10 cellular contexts compared by ENCODE assay signal in the genomic region with DNA sequence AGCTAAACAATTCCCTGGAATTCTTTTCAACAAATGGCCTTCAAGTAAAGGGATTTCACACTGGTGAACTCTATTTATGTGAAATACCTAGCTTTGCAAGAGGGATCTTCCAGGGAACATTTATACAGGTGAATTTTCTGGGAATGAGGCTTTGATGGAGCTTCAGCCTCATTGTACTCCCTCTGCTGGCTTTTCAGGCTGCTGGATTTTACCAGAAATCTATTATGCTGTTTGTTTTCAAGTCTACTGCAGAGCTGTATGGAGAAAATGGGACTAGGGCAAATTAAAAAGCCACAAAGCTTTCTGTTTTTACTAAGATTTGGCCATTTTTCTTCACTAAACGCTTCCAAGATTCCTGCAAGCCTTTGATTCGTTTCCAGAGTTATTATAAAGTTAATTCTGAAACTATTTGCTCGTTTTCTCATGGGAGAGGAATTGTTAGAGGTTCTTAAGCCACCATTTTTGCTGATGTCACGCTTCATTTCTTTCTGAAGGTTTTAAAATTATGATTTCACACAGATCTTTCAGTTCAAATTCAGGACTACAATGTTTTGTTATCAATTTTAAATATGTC. TPM values are rescaled to one million over a fixed set of nuclear protein-coding genes. Genes with fewer than 3 reads are reported as not detected.
DNase-seq lines count a peak whose midpoint lies in the region; ATAC-seq and TF ChIP-seq lines count a peak whose summit lies in the region.
"Had no signal": no experiment of that assay in that cellular context is flagged by ENCODE, and none has a peak within 500 bp of the region (broad histone marks: within the 10 kb centered on the region; RNA-seq: fewer than 3 reads in every experiment).

No MANE protein-coding gene starts in this region.

- H3K4me1 ChIP-seq in CD4-positive, alpha-beta memory T cell (ENCODE audit: insufficient read depth, low read length) = peaks cover 48% of the 10 kb centered on the region
- peaks cover 35 to 55% (median 39%) of the 10 kb centered on the region in 4 donors for H3K4me1 ChIP-seq in esophagus muscularis mucosa

- no peaks in the 10 kb centered on the region for H3K9me3 ChIP-seq in CD4-positive, alpha-beta memory T cell (ENCODE audit: control insufficient read depth in 1 of 2, low read length in 2 of 2)
- H3K9me3 ChIP-seq in esophagus muscularis mucosa = no peaks in the 10 kb centered on the region

- POLR2A ChIA-PET in CD4-positive, alpha-beta memory T cell (lab: Charles Lee; ENCODE audit: partially characterized antibody) = no interaction called here
- POLR2A ChIA-PET in naive thymus-derived CD8-positive, alpha-beta T cell (lab: Charles Lee) = no interaction called here

- no peak overlapping the region for H3K4me3 ChIP-seq in CD4-positive, alpha-beta memory T cell (ENCODE audit: low read length in 2 of 2)
- no peak overlapping the region for H3K4me3 ChIP-seq in esophagus muscularis mucosa
- H3K4me3 ChIP-seq: adrenal gland had no signal

- H3K36me3 Mint-ChIP-seq in CD4-positive, alpha-beta memory T cell = peaks cover 6 to 23% of the 10 kb centered on the region in 2 donors
- H3K36me3 Mint-ChIP-seq in IgD-negative memory B cell = no peaks in the 10 kb centered on the region
- peaks cover 0 to 20% (median 2%) of the 10 kb centered on the region in 3 donors for H3K36me3 Mint-ChIP-seq in naive thymus-derived CD8-positive, alpha-beta T cell

- WGBS in esophagus muscularis mucosa = 70% methylated on average over 4 of the region's 4 CpGs

- no peak for TF ChIP-seq EP300 in esophagus muscularis mucosa (IDR thresholded peaks at IDR 0.05)

- H3K27ac ChIP-seq in CD4-positive, alpha-beta memory T cell (ENCODE audit: low read depth, low read length) = no peak overlapping the region
- H3K27ac ChIP-seq in esophagus muscularis mucosa (replicated peaks in 1 of 4) = no peak overlapping the region
- H3K27ac ChIP-seq: adrenal gland had no signal

- in situ Hi-C loops in GM13977 (cut with MboI; ENCODE audit: low pct_unique_long_range_greater_than_20kb, low sequenced_read_pairs, unreplicated experiment) = no loop called here

- H3K27ac Mint-ChIP-seq in CD4-positive, alpha-beta memory T cell = peak overlapping the region in 2 of 7 donors; percentile 7 to 53
- H3K27ac Mint-ChIP-seq in IgD-negative memory B cell = peak overlapping the region; percentile 13 to 69 (median 21)
- peak overlapping the region in 2 of 10 donors; percentile 18 to 29 for H3K27ac Mint-ChIP-seq in naive thymus-derived CD8-positive, alpha-beta T cell

- H3K27me3 ChIP-seq in CD4-positive, alpha-beta memory T cell (ENCODE audit: insufficient read depth, low read length) = no peaks in the 10 kb centered on the region
- no peaks in the 10 kb centered on the region for H3K27me3 ChIP-seq in esophagus muscularis mucosa
- H3K27me3 ChIP-seq: adrenal gland had no signal

- CTCF ChIA-PET in CD4-positive, alpha-beta memory T cell (lab: Charles Lee; ENCODE audit: partially characterized antibody) = interaction anchor here (0.9 kb wide), 1 partner anchor 165 kb away, joined by 3 read pairs; no protein-coding TSS in a partner anchor

- TF ChIP-seq CTCF in esophagus muscularis mucosa (IDR thresholded peaks at IDR 0.05) (peak in 1 of 3 experiments; percentile 2), GM13977 (IDR thresholded peaks at IDR 0.05; ENCODE audit: extremely low read depth, insufficient read depth, missing control alignments) (no peak)

- H3K4me3 Mint-ChIP-seq in CD4-positive, alpha-beta memory T cell = peak overlapping the region in 5 of 8 donors; percentile 15 to 67 (median 49)
- peak overlapping the region; percentile 36 to 85 (median 70) for H3K4me3 Mint-ChIP-seq in IgD-negative memory B cell
- peak overlapping the region in 6 of 10 donors; percentile 9 to 40 (median 22) for H3K4me3 Mint-ChIP-seq in naive thymus-derived CD8-positive, alpha-beta T cell

- intact Hi-C loops in CD4-positive, alpha-beta memory T cell (cut with micrococcal nuclease) = no loop called here
- intact Hi-C loops in esophagus muscularis mucosa (cut with DNase I) = no loop called here

- H3K36me3 ChIP-seq in CD4-positive, alpha-beta memory T cell (ENCODE audit: insufficient read depth, low read length) = no peaks in the 10 kb centered on the region
- no peaks in the 10 kb centered on the region for H3K36me3 ChIP-seq in esophagus muscularis mucosa
- H3K36me3 ChIP-seq: adrenal gland had no signal

- H3K9me3 Mint-ChIP-seq in CD4-positive, alpha-beta memory T cell = peaks cover 0 to 16% (median 10%) of the 10 kb centered on the region in 8 donors
- peaks cover 0 to 4% (median 0%) of the 10 kb centered on the region in 3 donors for H3K9me3 Mint-ChIP-seq in IgD-negative memory B cell
- H3K9me3 Mint-ChIP-seq in naive thymus-derived CD8-positive, alpha-beta T cell = peaks cover 0 to 37% (median 6%) of the 10 kb centered on the region in 9 donors

- no peak for ATAC-seq in naive thymus-derived CD8-positive, alpha-beta T cell

- TF ChIP-seq POLR2A in esophagus muscularis mucosa (IDR thresholded peaks at IDR 0.05; ENCODE audit: low read depth) = no peak

- DNase-seq in CD4-positive, alpha-beta memory T cell = no peak
- peak; percentile 13 for DNase-seq in dermis blood vessel endothelial cell
- no peak for DNase-seq in naive thymus-derived CD8-positive, alpha-beta T cell
- no peak for DNase-seq in esophagus muscularis mucosa (ENCODE audit: extremely low spot score)
- DNase-seq in HT-29 (ENCODE audit: low spot score) = no peak
- DNase-seq in GM13977 (ENCODE audit: low spot score) = no peak
- DNase-seq: adrenal gland; head of caudate nucleus; NK-92 treated with Interleukin-12 subunit alpha and Interleukin-12 subunit beta, amount 100 ng/mL, for 24 hours had no signal

- peaks cover 37 to 75% (median 65%) of the 10 kb centered on the region in 4 donors for H3K4me1 Mint-ChIP-seq in CD4-positive, alpha-beta memory T cell
- peaks cover 62 to 72% (median 66%) of the 10 kb centered on the region in 3 donors for H3K4me1 Mint-ChIP-seq in IgD-negative memory B cell
- H3K4me1 Mint-ChIP-seq in naive thymus-derived CD8-positive, alpha-beta T cell = peaks cover 22 to 74% (median 48%) of the 10 kb centered on the region in 4 donors

- no peaks in the 10 kb centered on the region for H3K27me3 Mint-ChIP-seq in CD4-positive, alpha-beta memory T cell
- H3K27me3 Mint-ChIP-seq in IgD-negative memory B cell = no peaks in the 10 kb centered on the region
- H3K27me3 Mint-ChIP-seq in naive thymus-derived CD8-positive, alpha-beta T cell = no peaks in the 10 kb centered on the region

RNA-seq across cellular contexts. Expression of gene KDM6A, which starts 31.6 kb away (rescaled TPM):
- total RNA-seq in CD4-positive, alpha-beta memory T cell = 10 to 100 TPM; 44.9 to 51.2 TPM
- 10 to 100 TPM; 12.5 to 23.7 TPM for polyA plus RNA-seq in CD4-positive, alpha-beta memory T cell
- polyA plus RNA-seq in IgD-negative memory B cell = 13.2 TPM
- total RNA-seq in dermis blood vessel endothelial cell (23.0 and 32.5 TPM in 2 replicates), esophagus muscularis mucosa (10 to 100 TPM; 14.4 to 24.1 (median 23.2) TPM)
- total RNA-seq in naive thymus-derived CD8-positive, alpha-beta T cell = 10 to 100 TPM; 44.5 to 47.2 TPM
- polyA plus RNA-seq in naive thymus-derived CD8-positive, alpha-beta T cell = 10 to 100 TPM; 11.5 to 17.2 (median 15.2) TPM
- 13.8 and 16.3 TPM in 2 replicates for total RNA-seq in HT-29 (2014; rRNA removed; shearing (Covaris generic))
